1 cellular context compared by ENCODE assay signal in genomic region chr7:98341106-98341505, GRCh38.
TF ChIP-seq lines count a peak whose summit lies in the region.

No MANE protein-coding gene starts in this region.

TF ChIP-seq in IMR-90, 13 proteins besides CTCF, POLR2A, EP300 and RAD21:
- no peak for TF ChIP-seq MAFK (IDR thresholded peaks at IDR 0.05; ENCODE audit: low read depth, low read length)
- no peak for TF ChIP-seq RCOR1 (IDR thresholded peaks at IDR 0.05; ENCODE audit: insufficient replicate concordance, low read length)
- TF ChIP-seq CHD1 (IDR thresholded peaks at IDR 0.05; ENCODE audit: low read depth, low read length) = no peak
- no peak for TF ChIP-seq MAZ (IDR thresholded peaks at IDR 0.05; ENCODE audit: borderline replicate concordance, low read depth, low read length)
- no peak for TF ChIP-seq ELK1 (IDR thresholded peaks at IDR 0.05; ENCODE audit: borderline replicate concordance, low read depth, low read length)
- TF ChIP-seq SMC3 (IDR thresholded peaks at IDR 0.05; ENCODE audit: low read depth, low read length) = no peak
- no peak for TF ChIP-seq MXI1 (IDR thresholded peaks at IDR 0.05; ENCODE audit: borderline replicate concordance, low read depth, low read length)
- TF ChIP-seq FOS (IDR thresholded peaks at IDR 0.05; ENCODE audit: low read depth, low read length) = no peak
- TF ChIP-seq RFX5 (IDR thresholded peaks at IDR 0.05; ENCODE audit: low read depth, low read length) = no peak
- TF ChIP-seq NFE2L2 (IDR thresholded peaks at IDR 0.05; ENCODE audit: low read depth, low read length) = no peak
- TF ChIP-seq USF2 (IDR thresholded peaks at IDR 0.05; ENCODE audit: low read depth, low read length) = no peak
- TF ChIP-seq BHLHE40 (IDR thresholded peaks at IDR 0.05; ENCODE audit: low read depth, low read length) = no peak
